ENCODE assay signal across 8 cellular contexts in the genomic region with DNA sequence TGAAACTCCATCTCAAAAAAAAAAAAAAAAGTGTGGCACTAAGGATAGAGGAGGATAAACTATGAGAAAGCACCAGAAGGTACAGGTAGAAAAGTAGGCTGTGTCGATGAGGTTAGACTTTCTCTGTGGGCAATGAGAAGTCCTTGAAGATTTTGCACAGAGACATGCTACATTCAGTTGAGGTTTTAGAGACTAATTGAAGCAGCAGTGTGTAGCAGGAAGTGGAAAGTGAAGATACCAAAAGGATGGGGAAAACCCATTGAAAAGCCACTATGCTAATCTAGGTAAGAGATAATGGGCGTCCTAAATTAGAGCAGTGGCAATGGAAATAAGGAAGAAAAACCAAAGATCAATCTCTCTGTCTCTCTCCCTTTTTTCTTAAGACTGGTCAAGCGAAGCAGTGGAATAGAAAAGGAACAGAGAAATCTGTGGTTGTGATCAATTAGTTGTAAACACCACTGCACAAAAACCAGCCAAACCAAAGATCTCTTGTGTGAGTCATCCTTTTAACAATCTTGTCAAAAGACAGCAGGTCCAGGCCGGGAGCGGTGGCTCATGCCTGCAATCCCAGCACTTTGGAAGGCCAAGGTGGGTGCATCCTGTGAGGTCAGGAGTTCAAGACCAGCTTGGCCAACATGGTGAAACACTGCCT.
DNase-seq lines count a peak whose midpoint lies in the region; ATAC-seq lines count a peak whose summit lies in the region.

No MANE protein-coding gene starts in this region.

- DNase-seq in stimulated activated CD4-positive, alpha-beta T cell treated with anti-CD3 and anti-CD28 coated beads, Interleukin-12 subunit alpha, Interleukin-12 subunit beta, amount 100 ng/mL, for 48 hours (ENCODE audit: low read depth in 2 of 3, low spot score in 1 of 3), result peak; percentile 12 to 18 (median 15)
- DNase-seq in stimulated activated CD4-positive, alpha-beta T cell treated with anti-CD3 and anti-CD28 coated beads, Interleukin-2, amount 100 ng/mL, for 48 hours, result no peak
- DNase-seq in activated T-cell treated with anti-CD3 and anti-CD28 coated beads, Interleukin-2, amount 50 U/mL, for 48 hours, result peak; percentile 40 to 53
- DNase-seq in DMS114 treated with DMSO at 0.1 percent for 48 hours (lab: John Stamatoyannopoulos, UW; ENCODE audit: unreplicated experiment), result no peak
- DNase-seq in AG08396 (ENCODE audit: low spot score), result no peak
- DNase-seq in iPS-NIHi11 (ENCODE audit: low spot score), result no peak
- no peak for DNase-seq in NCI-H146 treated with DMSO at 0.1 percent for 48 hours (lab: John Stamatoyannopoulos, UW; ENCODE audit: unreplicated experiment)

- ATAC-seq in HG03175 (IDR thresholded peaks at IDR 0.05; ENCODE audit: unreplicated experiment), result peak; percentile 80

Comparison
In these comparisons a context has a peak if more than half of its experiments do, and no peak if none do; other contexts are left out.
1. DNase-seq: peak in stimulated activated CD4-positive, alpha-beta T cell treated with anti-CD3 and anti-CD28 coated beads, Interleukin-12 subunit alpha, Interleukin-12 subunit beta, amount 100 ng/mL, for 48 hours (3 of 3) and activated T-cell treated with anti-CD3 and anti-CD28 coated beads, Interleukin-2, amount 50 U/mL, for 48 hours (2 of 2); none in stimulated activated CD4-positive, alpha-beta T cell treated with anti-CD3 and anti-CD28 coated beads, Interleukin-2, amount 100 ng/mL, for 48 hours (0 of 2), DMS114 treated with DMSO at 0.1 percent for 48 hours (single experiment), AG08396 (single experiment), iPS-NIHi11 (single experiment) and NCI-H146 treated with DMSO at 0.1 percent for 48 hours (single experiment).